Comparison of ENCODE assay signal across 38 cellular contexts in the genomic region with DNA sequence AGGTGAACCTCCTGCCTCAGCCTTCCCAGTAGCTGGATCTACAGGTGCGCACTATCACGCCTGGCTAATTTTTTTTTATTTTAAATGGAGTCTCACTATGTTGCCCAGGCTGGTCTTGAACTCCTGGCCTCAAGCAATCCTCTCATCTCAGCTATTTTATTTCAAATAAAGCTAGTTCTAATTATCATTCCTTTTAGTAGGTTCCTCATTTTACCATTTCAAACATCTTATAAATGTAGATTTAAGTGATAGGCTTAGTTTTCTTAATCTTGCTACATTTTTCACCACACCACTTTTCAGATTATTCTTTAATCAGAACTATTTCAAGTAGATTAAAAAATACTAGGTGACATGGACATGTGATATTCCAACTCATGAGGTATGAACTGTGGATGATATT. TPM values are rescaled to one million over a fixed set of nuclear protein-coding genes. Genes with fewer than 3 reads are reported as not detected.
"Had no signal": no experiment of that assay in that cellular context is flagged by ENCODE, and none has a peak within 500 bp of the region (broad histone marks: within the 10 kb centered on the region; RNA-seq: fewer than 3 reads in every experiment).

No MANE protein-coding gene starts in this region.

- H3K4me1 ChIP-seq: adrenal gland, body of pancreas, breast epithelium had no signal

- H3K27ac ChIP-seq: adrenal gland, ascending aorta, body of pancreas, brain microvascular endothelial cell, breast epithelium, cardiac muscle cell had no signal

- H3K27me3 Mint-ChIP-seq: activated naive CD4-positive, alpha-beta T cell treated with anti-CD3 and anti-CD28 coated beads, Interleukin-2, amount 10 ng/mL, durations not matched to agents 7 days and 5 days; activated naive CD4-positive, alpha-beta T cell treated with anti-CD3 and anti-CD28 coated beads, Interleukin-2, amount 50 U/mL, for 24 hours; activated naive CD8-positive, alpha-beta T cell; activated naive CD8-positive, alpha-beta T cell treated with anti-CD3 and anti-CD28 coated beads for 36 hours; activated naive CD8-positive, alpha-beta T cell treated with anti-CD3 and anti-CD28 coated beads, Interleukin-2, amount 10 ng/mL, durations not matched to agents 7 days and 5 days; activated naive CD8-positive, alpha-beta T cell treated with anti-CD3 and anti-CD28 coated beads, Interleukin-2, amount 50 U/mL, for 24 hours; activated T-cell treated with anti-CD3 and anti-CD28 coated beads, Interleukin-2, amount 50 U/mL, for 24 hours; activated T-helper 17 cell treated with anti-CD3 and anti-CD28 coated beads, Interleukin-2, amount 50 U/mL, for 72 hours; brain had no signal

- H3K9me3 ChIP-seq: adrenal gland, ascending aorta, body of pancreas, breast epithelium had no signal

- H3K9me3 Mint-ChIP-seq: activated naive CD4-positive, alpha-beta T cell treated with anti-CD3 and anti-CD28 coated beads, Interleukin-2, amount 10 ng/mL, durations not matched to agents 7 days and 5 days; activated naive CD4-positive, alpha-beta T cell treated with anti-CD3 and anti-CD28 coated beads, Interleukin-2, amount 50 U/mL, for 24 hours; activated naive CD4-positive, alpha-beta T cell treated with anti-CD3 and anti-CD28 coated beads, Interleukin-2, amount 50 U/mL, for 72 hours; activated naive CD8-positive, alpha-beta T cell treated with anti-CD3 and anti-CD28 coated beads for 36 hours; activated naive CD8-positive, alpha-beta T cell treated with anti-CD3 and anti-CD28 coated beads, Interleukin-2, amount 10 ng/mL, durations not matched to agents 7 days and 5 days; activated naive CD8-positive, alpha-beta T cell treated with anti-CD3 and anti-CD28 coated beads, Interleukin-2, amount 50 U/mL, for 24 hours; activated T-cell treated with anti-CD3 and anti-CD28 coated beads, Interleukin-2, amount 50 U/mL, for 24 hours; activated T-cell treated with anti-CD3 and anti-CD28 coated beads, Interleukin-2, amount 50 U/mL, for 4 hours; activated T-cell treated with anti-CD3 and anti-CD28 coated beads, Interleukin-2, amount 50 U/mL, for 72 hours; activated T-helper 1 cell treated with anti-CD3 and anti-CD28 coated beads, Interleukin-12 subunit alpha, Interleukin-12 subunit beta, Interleukin-2, Interleukin-4 antibody, amounts not matched to agents 30 ng/mL and 10 ng/mL and 1 ng/mL, durations not matched to agents 14 hours and 24 hours and 36 hours; activated T-helper 17 cell treated with anti-CD3 and anti-CD28 coated beads, Interleukin-2, amount 50 U/mL, for 72 hours; activated T-helper 2 cell treated with anti-CD3 and anti-CD28 coated beads, Interferon-gamma antibody, Interleukin-2, Interleukin-4, amounts not matched to agents 10 μg/mL and 5 μg/mL and 100 μg/mL, durations not matched to agents 14 hours and 24 hours and 36 hours had no signal

- ATAC-seq: activated naive CD4-positive, alpha-beta T cell treated with anti-CD3 and anti-CD28 coated beads, Interleukin-2, amount 50 U/mL, for 72 hours; activated naive CD8-positive, alpha-beta T cell treated with anti-CD3 and anti-CD28 coated beads, Interleukin-2, amount 50 U/mL, for 24 hours; activated T-cell treated with anti-CD3 and anti-CD28 coated beads, Interleukin-2, amount 50 U/mL, for 4 hours; activated T-cell treated with anti-CD3 and anti-CD28 coated beads, Interleukin-2, amount 50 U/mL, for 72 hours; activated T-helper 17 cell treated with anti-CD3 and anti-CD28 coated beads, Interleukin-2, amount 50 U/mL, for 72 hours; body of pancreas had no signal

- H3K4me1 Mint-ChIP-seq: activated naive CD4-positive, alpha-beta T cell treated with anti-CD3 and anti-CD28 coated beads, Interleukin-2, amount 10 ng/mL, durations not matched to agents 7 days and 5 days; activated naive CD4-positive, alpha-beta T cell treated with anti-CD3 and anti-CD28 coated beads, Interleukin-2, amount 50 U/mL, for 24 hours; activated naive CD8-positive, alpha-beta T cell treated with anti-CD3 and anti-CD28 coated beads for 36 hours; activated naive CD8-positive, alpha-beta T cell treated with anti-CD3 and anti-CD28 coated beads, Interleukin-2, amount 10 ng/mL, durations not matched to agents 7 days and 5 days; activated naive CD8-positive, alpha-beta T cell treated with anti-CD3 and anti-CD28 coated beads, Interleukin-2, amount 50 U/mL, for 24 hours; activated T-helper 17 cell treated with anti-CD3 and anti-CD28 coated beads, Interleukin-2, amount 50 U/mL, for 72 hours had no signal

- H3K27ac Mint-ChIP-seq: activated naive CD4-positive, alpha-beta T cell treated with anti-CD3 and anti-CD28 coated beads, Interleukin-2, amount 10 ng/mL, durations not matched to agents 7 days and 5 days; activated naive CD4-positive, alpha-beta T cell treated with anti-CD3 and anti-CD28 coated beads, Interleukin-2, amount 50 U/mL, for 24 hours; activated naive CD4-positive, alpha-beta T cell treated with anti-CD3 and anti-CD28 coated beads, Interleukin-2, amount 50 U/mL, for 72 hours; activated naive CD8-positive, alpha-beta T cell; activated naive CD8-positive, alpha-beta T cell treated with anti-CD3 and anti-CD28 coated beads for 36 hours; activated naive CD8-positive, alpha-beta T cell treated with anti-CD3 and anti-CD28 coated beads, Interleukin-2, amount 10 ng/mL, durations not matched to agents 7 days and 5 days; activated naive CD8-positive, alpha-beta T cell treated with anti-CD3 and anti-CD28 coated beads, Interleukin-2, amount 50 U/mL, for 24 hours; activated T-cell treated with anti-CD3 and anti-CD28 coated beads, Interleukin-2, amount 50 U/mL, for 24 hours; activated T-cell treated with anti-CD3 and anti-CD28 coated beads, Interleukin-2, amount 50 U/mL, for 72 hours; activated T-helper 1 cell treated with anti-CD3 and anti-CD28 coated beads, Interleukin-12 subunit alpha, Interleukin-12 subunit beta, Interleukin-2, Interleukin-4 antibody, amounts not matched to agents 30 ng/mL and 10 ng/mL and 1 ng/mL, durations not matched to agents 14 hours and 24 hours and 36 hours; activated T-helper 17 cell treated with anti-CD3 and anti-CD28 coated beads, Interleukin-2, amount 50 U/mL, for 72 hours; activated T-helper 2 cell treated with anti-CD3 and anti-CD28 coated beads, Interferon-gamma antibody, Interleukin-2, Interleukin-4, amounts not matched to agents 10 μg/mL and 5 μg/mL and 100 μg/mL, durations not matched to agents 14 hours and 24 hours and 36 hours; brain had no signal

- H3K27me3 ChIP-seq: adrenal gland, ascending aorta, body of pancreas, brain microvascular endothelial cell, breast epithelium, cardiac muscle cell had no signal

- H3K36me3 ChIP-seq: adrenal gland, breast epithelium, cardiac muscle cell had no signal

- DNase-seq: activated effector memory CD4-positive, alpha-beta T cell treated with anti-CD3 and anti-CD28 coated beads, Interleukin-2, amount 50 U/mL, for 16 hours; activated effector memory CD4-positive, alpha-beta T cell treated with Interleukin-2 at 50 U/mL for 16 hours; activated gamma-delta T cell; activated gamma-delta T cell treated with Interleukin-2 at 50 U/mL for 16 hours; activated naive CD4-positive, alpha-beta T cell; activated naive CD4-positive, alpha-beta T cell treated with anti-CD3 and anti-CD28 coated beads, Interleukin-2, amount 10 ng/mL, durations not matched to agents 7 days and 5 days; activated naive CD4-positive, alpha-beta T cell treated with anti-CD3 and anti-CD28 coated beads, Interleukin-2, amount 50 U/mL, for 16 hours; activated naive CD4-positive, alpha-beta T cell treated with Interleukin-2 at 50 U/mL for 16 hours; activated naive CD8-positive, alpha-beta T cell treated with anti-CD3 and anti-CD28 coated beads for 36 hours; activated naive CD8-positive, alpha-beta T cell treated with anti-CD3 and anti-CD28 coated beads, Interleukin-2, amount 10 ng/mL, durations not matched to agents 7 days and 5 days; activated naive CD8-positive, alpha-beta T cell treated with anti-CD3 and anti-CD28 coated beads, Interleukin-2, amount 50 U/mL, for 24 hours; activated T-cell treated with anti-CD3 and anti-CD28 coated beads, Interleukin-2, amount 50 U/mL, for 1 hour; activated T-cell treated with anti-CD3 and anti-CD28 coated beads, Interleukin-2, amount 50 U/mL, for 24 hours; activated T-cell treated with anti-CD3 and anti-CD28 coated beads, Interleukin-2, amount 50 U/mL, for 4 hours; activated T-cell treated with anti-CD3 and anti-CD28 coated beads, Interleukin-2, amount 50 U/mL, for 48 hours; activated T-cell treated with anti-CD3 and anti-CD28 coated beads, Interleukin-2, amount 50 U/mL, for 72 hours; adrenal gland; amniotic stem cell; amygdala; anterior cingulate cortex; aorta; body of pancreas; brain microvascular endothelial cell; caudate nucleus; central memory CD4-positive, alpha-beta T cell; cerebellar nuclear complex had no signal

- FAIRE-seq: astrocyte, bronchial epithelial cell had no signal

- H3K4me3 Mint-ChIP-seq: activated naive CD4-positive, alpha-beta T cell treated with anti-CD3 and anti-CD28 coated beads, Interleukin-2, amount 10 ng/mL, durations not matched to agents 7 days and 5 days; activated naive CD4-positive, alpha-beta T cell treated with anti-CD3 and anti-CD28 coated beads, Interleukin-2, amount 50 U/mL, for 24 hours; activated naive CD8-positive, alpha-beta T cell; activated naive CD8-positive, alpha-beta T cell treated with anti-CD3 and anti-CD28 coated beads for 36 hours; activated naive CD8-positive, alpha-beta T cell treated with anti-CD3 and anti-CD28 coated beads, Interleukin-2, amount 10 ng/mL, durations not matched to agents 7 days and 5 days; activated naive CD8-positive, alpha-beta T cell treated with anti-CD3 and anti-CD28 coated beads, Interleukin-2, amount 50 U/mL, for 24 hours; activated T-cell treated with anti-CD3 and anti-CD28 coated beads, Interleukin-2, amount 50 U/mL, for 24 hours; activated T-cell treated with anti-CD3 and anti-CD28 coated beads, Interleukin-2, amount 50 U/mL, for 4 hours; activated T-cell treated with anti-CD3 and anti-CD28 coated beads, Interleukin-2, amount 50 U/mL, for 72 hours; activated T-helper 1 cell treated with anti-CD3 and anti-CD28 coated beads, Interleukin-12 subunit alpha, Interleukin-12 subunit beta, Interleukin-2, Interleukin-4 antibody, amounts not matched to agents 30 ng/mL and 10 ng/mL and 1 ng/mL, durations not matched to agents 14 hours and 24 hours and 36 hours; activated T-helper 17 cell treated with anti-CD3 and anti-CD28 coated beads, Interleukin-2, amount 50 U/mL, for 72 hours; brain had no signal

- H3K4me3 ChIP-seq: adrenal gland, ascending aorta, body of pancreas, breast epithelium, cardiac muscle cell had no signal

RNA-seq across cellular contexts. Expression of a gene that starts 59.0 kb away (rescaled TPM):
- total RNA-seq: activated naive CD4-positive, alpha-beta T cell treated with anti-CD3 and anti-CD28 coated beads, Interleukin-2, amount 50 U/mL, for 72 hours; activated naive CD8-positive, alpha-beta T cell treated with anti-CD3 and anti-CD28 coated beads, Interleukin-2, amount 10 ng/mL, durations not matched to agents 7 days and 5 days; activated T-helper 1 cell treated with anti-CD3 and anti-CD28 coated beads, Interleukin-12 subunit alpha, Interleukin-12 subunit beta, Interleukin-2, Interleukin-4 antibody, amounts not matched to agents 30 ng/mL and 10 ng/mL and 1 ng/mL, durations not matched to agents 14 hours and 24 hours and 36 hours; activated T-helper 17 cell treated with anti-CD3 and anti-CD28 coated beads, Interleukin-2, amount 50 U/mL, for 72 hours; activated T-helper 2 cell treated with anti-CD3 and anti-CD28 coated beads, Interferon-gamma antibody, Interleukin-2, Interleukin-4, amounts not matched to agents 10 μg/mL and 5 μg/mL and 100 μg/mL, durations not matched to agents 14 hours and 24 hours and 36 hours; ascending aorta had no signal
